1 cellular context compared by ENCODE assay signal in genomic region chr19:15260939-15261338, GRCh38.
TF ChIP-seq lines count a peak whose summit lies in the region.

No MANE protein-coding gene starts in this region.

TF ChIP-seq in SK-N-SH, 30 proteins besides CTCF, POLR2A, EP300 and RAD21 (continued from another document):
- TF ChIP-seq IRF3 (IDR thresholded peaks at IDR 0.05; ENCODE audit: low read depth, low read length) (no peak), RCOR1 (IDR thresholded peaks at IDR 0.05; ENCODE audit: low read length) (no peak)
